In the genomic region with DNA sequence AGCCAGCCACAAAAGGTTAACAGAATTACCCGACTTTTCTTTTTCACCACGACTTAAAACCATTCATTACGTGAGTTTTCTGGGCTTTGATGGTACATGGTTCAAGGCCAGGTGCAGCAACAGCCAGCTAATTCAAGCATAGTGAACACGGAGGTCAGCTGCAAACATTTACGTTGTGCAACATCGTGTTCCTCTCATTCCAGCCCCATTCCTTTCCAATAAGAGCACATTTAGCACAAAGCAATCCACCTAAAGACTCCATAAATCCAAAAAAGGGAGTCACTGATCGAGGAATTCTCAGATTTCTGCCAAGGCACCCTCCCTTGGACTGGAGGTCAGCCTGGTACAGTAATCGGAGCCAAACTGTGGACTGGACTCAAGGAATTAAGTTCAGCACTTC, we compare ENCODE assay signal across 9 cellular contexts. TPM values are rescaled to one million over a fixed set of nuclear protein-coding genes. Genes with fewer than 3 reads are reported as not detected.
DNase-seq lines count a peak whose midpoint lies in the region; ATAC-seq and TF ChIP-seq lines count a peak whose summit lies in the region.
"Had no signal": no experiment of that assay in that cellular context is flagged by ENCODE, and none has a peak within 500 bp of the region (broad histone marks: within the 10 kb centered on the region; RNA-seq: fewer than 3 reads in every experiment).

No MANE protein-coding gene starts in this region.

- H3K27me3 ChIP-seq in OCI-LY1 (ENCODE audit: insufficient read depth, low read length) (no peaks in the 10 kb centered on the region), psoas muscle (ENCODE audit: insufficient read depth in 3 of 3, low read length in 2 of 3) (no peaks in the 10 kb centered on the region)
- H3K27me3 ChIP-seq in CD8-positive, alpha-beta memory T cell (ENCODE audit: insufficient read depth, low read length, poor library complexity, severe bottlenecking): peaks cover 4% of the 10 kb centered on the region

- POLR2A ChIA-PET in CD8-positive, alpha-beta memory T cell (lab: Charles Lee): no interaction called here

- DNase-seq in fibroblast of peridontal ligament (ENCODE audit: extremely low read depth) (peak; percentile 93), psoas muscle (peak in 1 of 2 donors; percentile 16), NCI-H128 (lab: John Stamatoyannopoulos, UW; ENCODE audit: unreplicated experiment) (no peak), anterior cingulate cortex (lab: John Stamatoyannopoulos, UW) (no peak)
- DNase-seq in CD8-positive, alpha-beta memory T cell: no peak
- DNase-seq: PC-9 had no signal

- CTCF ChIA-PET in CD8-positive, alpha-beta memory T cell (lab: Charles Lee): no interaction called here

- H3K4me1 ChIP-seq in OCI-LY1 (ENCODE audit: insufficient read depth, low read length, severe bottlenecking): peaks cover 46% of the 10 kb centered on the region
- H3K4me1 ChIP-seq in psoas muscle: peaks cover 83% of the 10 kb centered on the region
- no peaks in the 10 kb centered on the region for H3K4me1 ChIP-seq in CD8-positive, alpha-beta memory T cell (ENCODE audit: insufficient read depth, low read length)

- no peaks in the 10 kb centered on the region for H4K20me1 ChIP-seq in OCI-LY1 (ENCODE audit: insufficient read depth, low read length)

- H3K27ac ChIP-seq in OCI-LY1 (ENCODE audit: low read depth, low read length, poor library complexity, severe bottlenecking) (peak overlapping the region; percentile 29), psoas muscle (peak overlapping the region; percentile 59)
- H3K27ac ChIP-seq in CD8-positive, alpha-beta memory T cell (ENCODE audit: low read depth, low read length): no peak overlapping the region
- H3K27ac ChIP-seq: PC-9 had no signal

- ATAC-seq in psoas muscle (peak; percentile 49 to 82 (median 74)), GM21717 (IDR thresholded peaks at IDR 0.05; ENCODE audit: unreplicated experiment) (no peak)

- peaks cover 2 to 18% of the 10 kb centered on the region in 2 donors for H3K27me3 Mint-ChIP-seq in CD8-positive, alpha-beta memory T cell

- 3 to 9% (median 6%) methylated on average over 8 of the region's 8 CpGs for WGBS in psoas muscle, 3 donors

- H2AFZ ChIP-seq in OCI-LY1 (ENCODE audit: low read length): no peak overlapping the region
- H2AFZ ChIP-seq: PC-9 had no signal

- no peaks in the 10 kb centered on the region for H3K36me3 Mint-ChIP-seq in CD8-positive, alpha-beta memory T cell

- no peaks in the 10 kb centered on the region for H3F3A ChIP-seq in OCI-LY1 (ENCODE audit: insufficient read depth, low read length)

- no peaks in the 10 kb centered on the region for H3K9me3 Mint-ChIP-seq in CD8-positive, alpha-beta memory T cell

- TF ChIP-seq CTCF in OCI-LY1 (IDR thresholded peaks at IDR 0.05; ENCODE audit: low read length) (no peak), psoas muscle (IDR thresholded peaks at IDR 0.05) (no peak)

- H3K27ac Mint-ChIP-seq in CD8-positive, alpha-beta memory T cell: no peak overlapping the region

- H3K9me2 ChIP-seq in OCI-LY1 (ENCODE audit: low read depth, low read length): no peaks in the 10 kb centered on the region

- intact Hi-C loops in psoas muscle (cut with DNase I): no loop called here

- peak overlapping the region; percentile 11; the same call in 1 of the 2 replicates for H3K4me2 ChIP-seq in OCI-LY1 (ENCODE audit: low read length)
- H3K4me2 ChIP-seq: PC-9 had no signal

- H3K4me3 Mint-ChIP-seq in CD8-positive, alpha-beta memory T cell: no peak overlapping the region

- H3K36me3 ChIP-seq in OCI-LY1 (ENCODE audit: insufficient read depth, low read length) (no peaks in the 10 kb centered on the region), psoas muscle (ENCODE audit: insufficient read depth in 1 of 2, low read depth in 1 of 2) (no peaks in the 10 kb centered on the region)
- H3K36me3 ChIP-seq in CD8-positive, alpha-beta memory T cell (ENCODE audit: insufficient read depth, low read length): no peaks in the 10 kb centered on the region

- no peaks in the 10 kb centered on the region for H3K9me3 ChIP-seq in OCI-LY1 (ENCODE audit: low read length)
- H3K9me3 ChIP-seq in psoas muscle: no peaks in the 10 kb centered on the region
- H3K9me3 ChIP-seq in CD8-positive, alpha-beta memory T cell (ENCODE audit: low read length): no peaks in the 10 kb centered on the region

- H3K4me3 ChIP-seq in GM08714 (ENCODE audit: low read length) (peak overlapping the region; percentile 61; the same call in 1 of the 2 replicates), OCI-LY1 (ENCODE audit: low read depth, low read length, poor library complexity, severe bottlenecking) (no peak overlapping the region), psoas muscle (peak overlapping the region; percentile 37)
- H3K4me3 ChIP-seq in CD8-positive, alpha-beta memory T cell (ENCODE audit: low read length): no peak overlapping the region
- H3K4me3 ChIP-seq: PC-9 had no signal

- H3K4me1 Mint-ChIP-seq in CD8-positive, alpha-beta memory T cell: peaks cover 0 to 1% (median 0%) of the 10 kb centered on the region in 3 donors

- H3K9ac ChIP-seq in OCI-LY1 (ENCODE audit: low read length): no peak overlapping the region

- H3K79me2 ChIP-seq in OCI-LY1 (ENCODE audit: insufficient read depth, low read length): no peaks in the 10 kb centered on the region

RNA-seq across cellular contexts. Expression of gene NREP, which starts 14.4 kb away (rescaled TPM):
- total RNA-seq in psoas muscle: 10 to 100 TPM in 1 of 4 donors, 1 to 10 TPM in 3; 5.5 to 15.1 (median 7.4) TPM
- 1 to 10 TPM; 4.7 to 4.8 (median 4.7) TPM for polyA plus RNA-seq in psoas muscle
- 1 to 10 TPM; 3.6 to 3.9 TPM for total RNA-seq in CD8-positive, alpha-beta memory T cell
- polyA plus RNA-seq in CD8-positive, alpha-beta memory T cell: 1.9 TPM
- total RNA-seq: PC-9 had no signal

Comparison
In these comparisons a context has a peak if more than half of its experiments do, and no peak if none do; other contexts are left out.
1. H3K4me3 ChIP-seq: peak in GM08714 (single experiment) and psoas muscle (single experiment); none in OCI-LY1 (single experiment) and CD8-positive, alpha-beta memory T cell (single experiment).